In genomic region chrX:153766098-153766817, GRCh38 we compare ENCODE assay signal across 1 cellular context.
TF ChIP-seq lines count a peak whose summit lies in the region.

No MANE protein-coding gene starts in this region.

TF ChIP-seq in K562, 482 proteins besides CTCF, POLR2A, EP300 and RAD21 (continued from another document and continues in another):
- TF ChIP-seq RERE (CRISPR knock-in tag; IDR thresholded peaks at IDR 0.05; ENCODE audit: borderline replicate concordance) (no peak), MCM3 (IDR thresholded peaks at IDR 0.05) (no peak), ATF2 (CRISPR knock-in tag; IDR thresholded peaks at IDR 0.05) (no peak), SMARCA4 (IDR thresholded peaks at IDR 0.05) (peak; percentile 48; the same call in 1 of the 2 replicates), ATF4 (CRISPR knock-in tag; IDR thresholded peaks at IDR 0.05) (no peak), ATF7 (IDR thresholded peaks at IDR 0.05) (no peak), MLLT1 (IDR thresholded peaks at IDR 0.05) (no peak), HDAC2 (IDR thresholded peaks at IDR 0.05) (peak; percentile 42; the same call in 1 of the 2 replicates), NBN (IDR thresholded peaks at IDR 0.05; ENCODE audit: low read depth) (0 out of 2 replicates have a peak, but pooled peaks have one; percentile 26), HDAC6 (IDR thresholded peaks at IDR 0.05; ENCODE audit: low read depth, low read length) (no peak), ARID3A (IDR thresholded peaks at IDR 0.05; ENCODE audit: borderline replicate concordance, low read depth, low read length) (no peak), HBP1 (CRISPR knock-in tag; IDR thresholded peaks at IDR 0.05) (no peak), GABPB2 (CRISPR knock-in tag; conservative IDR thresholded peaks at IDR 0.05) (no peak), POLR2AphosphoS5 (IDR thresholded peaks at IDR 0.05; ENCODE audit: control insufficient read depth, insufficient read depth, low read depth, low read length) (peak; percentile 66), ZNF239 (CRISPR knock-in tag; IDR thresholded peaks at IDR 0.05) (no peak), GABPA (tag; conservative IDR thresholded peaks at IDR 0.05; ENCODE audit: low read depth) (no peak), ELK1 (CRISPR knock-in tag; IDR thresholded peaks at IDR 0.05) (no peak), ZNF165 (CRISPR knock-in tag; IDR thresholded peaks at IDR 0.05; ENCODE audit: borderline replicate concordance) (no peak), MXI1 (IDR thresholded peaks at IDR 0.05; ENCODE audit: low read depth, low read length) (no peak), BCLAF1 (IDR thresholded peaks at IDR 0.05; ENCODE audit: borderline replicate concordance in 1 of 2, control insufficient read depth in 1 of 2, low read depth in 2 of 2, low read length in 1 of 2) (no peak), TAF9B (IDR thresholded peaks at IDR 0.05; ENCODE audit: partially characterized antibody) (no peak), CREB3L1 (IDR thresholded peaks at IDR 0.05; ENCODE audit: borderline replicate concordance, low read depth) (no peak), NRF1 (conservative IDR thresholded peaks at IDR 0.05 in 1 of 2, IDR thresholded peaks at IDR 0.05 in 1 of 2) (peak in 1 of 2 experiments; percentile 26; a peak in 1 of 4 replicates), ZNF644 (tag; IDR thresholded peaks at IDR 0.05; ENCODE audit: low read depth) (no peak), PTBP1 (IDR thresholded peaks at IDR 0.05; ENCODE audit: low read depth, low read length) (no peak), RHOXF2B (CRISPR knock-in tag; conservative IDR thresholded peaks at IDR 0.05) (no peak), ZNF277 (CRISPR knock-in tag; IDR thresholded peaks at IDR 0.05; ENCODE audit: borderline replicate concordance) (no peak), YY1 (IDR thresholded peaks at IDR 0.05; ENCODE audit: borderline replicate concordance in 1 of 3, control insufficient read depth in 1 of 3, extremely low read depth in 1 of 3, insufficient read depth in 3 of 3, insufficient read length in 1 of 3, insufficient replicate concordance in 2 of 3, low read depth in 1 of 3, low read length in 2 of 3) (peak in 1 of 3 experiments; percentile 25), ZFX (CRISPR knock-in tag; IDR thresholded peaks at IDR 0.05) (peak; percentile 26; the same call in 1 of the 2 replicates), ZNF133 (CRISPR knock-in tag; IDR thresholded peaks at IDR 0.05) (no peak), XRCC4 (IDR thresholded peaks at IDR 0.05; ENCODE audit: extremely low read depth, insufficient read depth, insufficient read length) (no peak), HNRNPH1 (optimal IDR thresholded peaks at IDR 0.05; ENCODE audit: low read depth, low read length) (no peak), MTF1 (CRISPR knock-in tag; IDR thresholded peaks at IDR 0.05; ENCODE audit: borderline replicate concordance) (no peak), IRF9 (tag; IDR thresholded peaks at IDR 0.05) (no peak), ZNF79 (CRISPR knock-in tag; IDR thresholded peaks at IDR 0.05; ENCODE audit: low read depth) (no peak), HES1 (IDR thresholded peaks at IDR 0.05; ENCODE audit: low read depth) (no peak)
